In the genomic region with DNA sequence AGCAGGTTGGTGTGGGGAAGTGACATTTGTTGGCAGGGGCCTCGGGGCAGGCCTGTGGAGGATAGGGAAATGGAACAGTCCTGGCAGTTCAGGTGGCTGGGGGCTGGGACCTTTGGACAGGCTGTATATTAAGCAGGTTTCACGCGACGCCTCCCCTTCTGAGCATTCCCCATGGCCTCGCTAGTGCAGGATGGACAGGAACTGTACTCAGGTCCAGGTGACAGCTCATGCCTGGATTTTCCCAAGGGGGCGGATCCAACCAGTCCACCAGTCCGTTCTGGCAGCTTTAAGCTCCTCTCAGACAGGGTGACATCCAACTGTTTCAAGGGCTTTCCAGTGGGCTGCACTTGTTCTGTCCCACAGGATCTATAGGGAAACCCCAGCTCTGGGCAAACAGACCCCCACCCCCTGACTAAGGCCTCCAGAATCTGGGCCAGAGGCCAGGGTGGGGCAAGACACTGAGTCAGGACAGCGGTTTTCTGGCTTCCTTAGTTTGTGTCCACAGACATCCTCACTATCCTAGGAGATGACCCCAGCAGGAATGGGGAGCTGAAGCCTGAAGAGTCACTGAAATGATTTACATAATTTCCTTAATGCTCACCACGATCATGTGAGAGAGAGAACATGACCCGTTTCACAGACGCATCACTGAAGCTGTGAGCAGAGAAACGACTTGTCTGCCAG, we compare ENCODE assay signal across 12 cellular contexts. TPM values are rescaled to one million over a fixed set of nuclear protein-coding genes. Genes with fewer than 3 reads are reported as not detected.
DNase-seq lines count a peak whose midpoint lies in the region; ATAC-seq lines count a peak whose summit lies in the region.
"Had no signal": no experiment of that assay in that cellular context is flagged by ENCODE, and none has a peak within 500 bp of the region (broad histone marks: within the 10 kb centered on the region; RNA-seq: fewer than 3 reads in every experiment).

No MANE protein-coding gene starts in this region.

- peaks cover 15% of the 10 kb centered on the region for H3K36me3 Mint-ChIP-seq in activated CD4-positive, alpha-beta T cell treated with anti-CD3 and anti-CD28 coated beads, Interleukin-2, amount 10 ng/mL, durations not matched to agents 24 days and 14 days (ENCODE audit: low read depth)
- H3K36me3 Mint-ChIP-seq in stimulated activated memory B cell treated with anti-CD40 and anti-IgM and Interleukin-4, amounts not matched to agents 10 μg/mL and 1 μg/mL and 100 μg/mL, for 72 hours: no peaks in the 10 kb centered on the region
- H3K36me3 Mint-ChIP-seq: CD8-positive, alpha-beta T cell had no signal

- peaks cover 17% of the 10 kb centered on the region for H3K9me3 Mint-ChIP-seq in activated CD4-positive, alpha-beta T cell treated with anti-CD3 and anti-CD28 coated beads, Interleukin-2, amount 10 ng/mL, durations not matched to agents 24 days and 14 days
- H3K9me3 Mint-ChIP-seq in stimulated activated memory B cell treated with anti-CD40 and anti-IgM and Interleukin-4, amounts not matched to agents 10 μg/mL and 1 μg/mL and 100 μg/mL, for 72 hours: no peaks in the 10 kb centered on the region
- H3K9me3 Mint-ChIP-seq: CD8-positive, alpha-beta T cell had no signal

- ATAC-seq in stimulated activated memory B cell treated with anti-CD40 and anti-IgM and Interleukin-4, amounts not matched to agents 10 μg/mL and 1 μg/mL and 100 μg/mL, for 72 hours: no peak
- no peak for ATAC-seq in GM19452 (IDR thresholded peaks at IDR 0.05; ENCODE audit: unreplicated experiment)

- peak overlapping the region; percentile 75 for H3K27ac Mint-ChIP-seq in activated CD4-positive, alpha-beta T cell treated with anti-CD3 and anti-CD28 coated beads, Interleukin-2, amount 10 ng/mL, durations not matched to agents 24 days and 14 days
- H3K27ac Mint-ChIP-seq in stimulated activated memory B cell treated with anti-CD40 and anti-IgM and Interleukin-4, amounts not matched to agents 10 μg/mL and 1 μg/mL and 100 μg/mL, for 72 hours: peak overlapping the region; percentile 95
- H3K27ac Mint-ChIP-seq: CD8-positive, alpha-beta T cell had no signal

- H3K4me3 Mint-ChIP-seq in activated CD4-positive, alpha-beta T cell treated with anti-CD3 and anti-CD28 coated beads, Interleukin-2, amount 10 ng/mL, durations not matched to agents 24 days and 14 days: no peak overlapping the region
- no peak overlapping the region for H3K4me3 Mint-ChIP-seq in stimulated activated memory B cell treated with anti-CD40 and anti-IgM and Interleukin-4, amounts not matched to agents 10 μg/mL and 1 μg/mL and 100 μg/mL, for 72 hours
- H3K4me3 Mint-ChIP-seq: CD8-positive, alpha-beta T cell had no signal

- H3K27me3 Mint-ChIP-seq in activated CD4-positive, alpha-beta T cell treated with anti-CD3 and anti-CD28 coated beads, Interleukin-2, amount 10 ng/mL, durations not matched to agents 24 days and 14 days: no peaks in the 10 kb centered on the region
- H3K27me3 Mint-ChIP-seq in stimulated activated memory B cell treated with anti-CD40 and anti-IgM and Interleukin-4, amounts not matched to agents 10 μg/mL and 1 μg/mL and 100 μg/mL, for 72 hours: no peaks in the 10 kb centered on the region

- intact Hi-C loops in activated CD4-positive, alpha-beta T cell treated with anti-CD3 and anti-CD28 coated beads, Interleukin-2, amount 10 ng/mL, durations not matched to agents 24 days and 14 days (cut with micrococcal nuclease): no loop called here

- no peak for DNase-seq in activated CD4-positive, alpha-beta T cell treated with anti-CD3 and anti-CD28 coated beads, Interleukin-2, amount 10 ng/mL, durations not matched to agents 24 days and 14 days
- DNase-seq in activated CD4-positive, alpha-beta T cell treated with anti-CD3 and anti-CD28 coated beads, Interleukin-2, amount 50 U/mL, for 1 hour: no peak
- DNase-seq in SW 1271 (lab: John Stamatoyannopoulos, UW) (peak; percentile 82 to 89), fibroblast of peridontal ligament (ENCODE audit: extremely low read depth) (peak; percentile 94), C1 segment of cervical spinal cord (lab: John Stamatoyannopoulos, UW) (no peak), NCI-H1436 treated with DMSO at 0.1 percent for 48 hours (lab: John Stamatoyannopoulos, UW) (no peak)
- DNase-seq: glutamatergic neuron, NCI-H526 treated with DMSO at 0.1 percent for 48 hours had no signal

- peaks cover 54% of the 10 kb centered on the region for H3K4me1 Mint-ChIP-seq in activated CD4-positive, alpha-beta T cell treated with anti-CD3 and anti-CD28 coated beads, Interleukin-2, amount 10 ng/mL, durations not matched to agents 24 days and 14 days
- H3K4me1 Mint-ChIP-seq in stimulated activated memory B cell treated with anti-CD40 and anti-IgM and Interleukin-4, amounts not matched to agents 10 μg/mL and 1 μg/mL and 100 μg/mL, for 72 hours: peaks cover 49% of the 10 kb centered on the region

RNA-seq across cellular contexts. Expression of a gene that starts 20.9 kb away (rescaled TPM):
- total RNA-seq in activated CD4-positive, alpha-beta T cell treated with anti-CD3 and anti-CD28 coated beads, Interleukin-2, amount 10 ng/mL, durations not matched to agents 24 days and 14 days: 1,084 and 1,122 TPM in 2 replicates
- total RNA-seq: omental fat pad had no signal

RNA-seq across cellular contexts. Expression of a gene that starts 34.1 kb away (rescaled TPM):
- total RNA-seq in activated CD4-positive, alpha-beta T cell treated with anti-CD3 and anti-CD28 coated beads, Interleukin-2, amount 10 ng/mL, durations not matched to agents 24 days and 14 days: 67.7 and 71.3 TPM in 2 replicates
- total RNA-seq: CD8-positive, alpha-beta T cell; omental fat pad had no signal

Comparison
In these comparisons a context has a peak if more than half of its experiments do, and no peak if none do; other contexts are left out.
1. DNase-seq: peak in SW 1271 (2 of 2) and fibroblast of peridontal ligament (single experiment); none in activated CD4-positive, alpha-beta T cell treated with anti-CD3 and anti-CD28 coated beads, Interleukin-2, amount 10 ng/mL, durations not matched to agents 24 days and 14 days (single experiment), activated CD4-positive, alpha-beta T cell treated with anti-CD3 and anti-CD28 coated beads, Interleukin-2, amount 50 U/mL, for 1 hour (single experiment), C1 segment of cervical spinal cord (0 of 14) and NCI-H1436 treated with DMSO at 0.1 percent for 48 hours (single experiment).